31 cellular contexts compared by ENCODE assay signal in genomic region chr4:109592367-109592766, GRCh38. TPM values are rescaled to one million over a fixed set of nuclear protein-coding genes. Genes with fewer than 3 reads are reported as not detected.
DNase-seq lines count a peak whose midpoint lies in the region; ATAC-seq lines count a peak whose summit lies in the region.
"Had no signal": no experiment of that assay in that cellular context is flagged by ENCODE, and none has a peak within 500 bp of the region (broad histone marks: within the 10 kb centered on the region; RNA-seq: fewer than 3 reads in every experiment).

No MANE protein-coding gene starts in this region.

- CTCF ChIA-PET in T-cell (lab: Charles Lee), result no interaction called here

- H3K27me3 Mint-ChIP-seq in stimulated activated naive CD8-positive, alpha-beta T cell treated with anti-CD3 and anti-CD28 coated beads, Interleukin-15, Interleukin-2, amounts not matched to agents 100 ng/mL and 50 ng/mL, for 24 hours, result no peaks in the 10 kb centered on the region
- no peaks in the 10 kb centered on the region for H3K27me3 Mint-ChIP-seq in stimulated activated naive CD8-positive, alpha-beta T cell treated with anti-CD3 and anti-CD28 coated beads, Interleukin-15, amount 100 ng/mL, for 72 hours
- no peaks in the 10 kb centered on the region for H3K27me3 Mint-ChIP-seq in T-cell
- H3K27me3 Mint-ChIP-seq: activated T-cell treated with anti-CD3 and anti-CD28 coated beads, Interleukin-2, amount 50 U/mL, for 24 hours; naive B cell had no signal

- POLR2A ChIA-PET in T-cell (lab: Charles Lee), result interaction anchor here in 1 of 2 donors (0.6 kb wide), 1 partner anchor 17 kb away, joined by 3 read pairs; no protein-coding TSS in a partner anchor

- peaks cover 63% of the 10 kb centered on the region for H3K4me1 Mint-ChIP-seq in stimulated activated naive CD8-positive, alpha-beta T cell treated with anti-CD3 and anti-CD28 coated beads, Interleukin-15, Interleukin-2, amounts not matched to agents 100 ng/mL and 50 ng/mL, for 24 hours (ENCODE audit: low read depth)
- peaks cover 39% of the 10 kb centered on the region for H3K4me1 Mint-ChIP-seq in stimulated activated naive CD8-positive, alpha-beta T cell treated with anti-CD3 and anti-CD28 coated beads, Interleukin-15, amount 100 ng/mL, for 72 hours
- peaks cover 58 to 63% (median 63%) of the 10 kb centered on the region in 3 donors for H3K4me1 Mint-ChIP-seq in T-cell

- DNase-seq in stimulated activated naive CD8-positive, alpha-beta T cell treated with anti-CD3 and anti-CD28 coated beads, Interleukin-15, amount 100 ng/mL, for 72 hours, result no peak
- no peak for DNase-seq in T-cell
- no peak for DNase-seq in NCI-H226
- DNase-seq in germinal center (ENCODE audit: low spot score), result no peak
- no peak for DNase-seq in NCI-H1105 treated with DMSO at 0.1 percent for 48 hours (lab: John Stamatoyannopoulos, UW)
- DNase-seq: activated CD4-positive, alpha-beta T cell treated with anti-CD3 and anti-CD28 coated beads for 4 hours; activated gamma-delta T cell treated with Interleukin-2 at 50 U/mL for 16 hours; activated T-cell treated with anti-CD3 and anti-CD28 coated beads, Interleukin-2, amount 50 U/mL, for 24 hours; amniotic stem cell; brain microvascular endothelial cell; cerebellar nuclear complex; COR-L47; dermis blood vessel endothelial cell; DMS53; endodermal cell; foreskin fibroblast; lower lobe of right lung; midbrain; naive B cell; NCI-H446; NCI-H774; occipital lobe; SHP77 treated with DMSO at 0.1 percent for 48 hours; stimulated activated CD4-positive, alpha-beta T cell treated with anti-CD3 and anti-CD28 coated beads, Interleukin-15, amount 100 ng/mL, for 24 hours; stimulated activated CD4-positive, alpha-beta T cell treated with anti-CD3 and anti-CD28 coated beads, Interleukin-4, amount 100 ng/mL, for 4 hours; trophoblast cell had no signal

- no peak for ATAC-seq in stimulated activated naive CD8-positive, alpha-beta T cell treated with anti-CD3 and anti-CD28 coated beads, Interleukin-15, amount 100 ng/mL, for 72 hours
- ATAC-seq in GM21423 (IDR thresholded peaks at IDR 0.05; ENCODE audit: unreplicated experiment), result peak; percentile 42
- no peak for ATAC-seq in T-cell (replicated peaks in 1 of 4)
- ATAC-seq in GM19035 (IDR thresholded peaks at IDR 0.05; ENCODE audit: unreplicated experiment), result no peak
- ATAC-seq: esophagus mucosa, lower lobe of right lung had no signal

- peak overlapping the region; percentile 24 for H3K27ac Mint-ChIP-seq in stimulated activated naive CD8-positive, alpha-beta T cell treated with anti-CD3 and anti-CD28 coated beads, Interleukin-15, Interleukin-2, amounts not matched to agents 100 ng/mL and 50 ng/mL, for 24 hours
- no peak overlapping the region for H3K27ac Mint-ChIP-seq in stimulated activated naive CD8-positive, alpha-beta T cell treated with anti-CD3 and anti-CD28 coated beads, Interleukin-15, amount 100 ng/mL, for 72 hours
- peak overlapping the region; percentile 57 to 71 for H3K27ac Mint-ChIP-seq in T-cell
- H3K27ac Mint-ChIP-seq: activated T-cell treated with anti-CD3 and anti-CD28 coated beads, Interleukin-2, amount 50 U/mL, for 24 hours; endodermal cell; T-helper 2 cell treated with Interferon-gamma antibody and Interleukin-4, amounts not matched to agents 5 μg/mL and 100 μg/mL, for 36 hours had no signal

- no peaks in the 10 kb centered on the region for H3K36me3 Mint-ChIP-seq in stimulated activated naive CD8-positive, alpha-beta T cell treated with anti-CD3 and anti-CD28 coated beads, Interleukin-15, Interleukin-2, amounts not matched to agents 100 ng/mL and 50 ng/mL, for 24 hours (ENCODE audit: low read depth)
- peaks cover 3% of the 10 kb centered on the region for H3K36me3 Mint-ChIP-seq in T-cell
- H3K36me3 Mint-ChIP-seq: naive B cell had no signal

- no peaks in the 10 kb centered on the region for H3K9me3 Mint-ChIP-seq in stimulated activated naive CD8-positive, alpha-beta T cell treated with anti-CD3 and anti-CD28 coated beads, Interleukin-15, Interleukin-2, amounts not matched to agents 100 ng/mL and 50 ng/mL, for 24 hours
- H3K9me3 Mint-ChIP-seq in stimulated activated naive CD8-positive, alpha-beta T cell treated with anti-CD3 and anti-CD28 coated beads, Interleukin-15, amount 100 ng/mL, for 72 hours, result no peaks in the 10 kb centered on the region
- H3K9me3 Mint-ChIP-seq in T-cell, result no peaks in the 10 kb centered on the region
- H3K9me3 Mint-ChIP-seq: activated T-cell treated with anti-CD3 and anti-CD28 coated beads, Interleukin-2, amount 50 U/mL, for 24 hours; naive B cell; T-helper 2 cell treated with Interferon-gamma antibody and Interleukin-4, amounts not matched to agents 5 μg/mL and 100 μg/mL, for 36 hours had no signal

- no peak overlapping the region for H3K4me3 Mint-ChIP-seq in stimulated activated naive CD8-positive, alpha-beta T cell treated with anti-CD3 and anti-CD28 coated beads, Interleukin-15, Interleukin-2, amounts not matched to agents 100 ng/mL and 50 ng/mL, for 24 hours
- H3K4me3 Mint-ChIP-seq in stimulated activated naive CD8-positive, alpha-beta T cell treated with anti-CD3 and anti-CD28 coated beads, Interleukin-15, amount 100 ng/mL, for 72 hours, result no peak overlapping the region
- no peak overlapping the region for H3K4me3 Mint-ChIP-seq in T-cell
- H3K4me3 Mint-ChIP-seq: activated T-cell treated with anti-CD3 and anti-CD28 coated beads, Interleukin-2, amount 50 U/mL, for 24 hours; endodermal cell; naive B cell; T-helper 2 cell treated with Interferon-gamma antibody and Interleukin-4, amounts not matched to agents 5 μg/mL and 100 μg/mL, for 36 hours had no signal

RNA-seq across cellular contexts. Expression of gene MCUB, which starts 32.3 kb away (rescaled TPM):
- total RNA-seq in T-cell, result 100 to 1,000 TPM in 4 of 5 donors, 10 to 100 TPM in 1; 88.9 to 139 (median 122) TPM

Comparison
In these comparisons a context has a peak if more than half of its experiments do, and no peak if none do; other contexts are left out.
1. H3K27ac Mint-ChIP-seq: peak in stimulated activated naive CD8-positive, alpha-beta T cell treated with anti-CD3 and anti-CD28 coated beads, Interleukin-15, Interleukin-2, amounts not matched to agents 100 ng/mL and 50 ng/mL, for 24 hours (single experiment) and T-cell (2 of 2); none in stimulated activated naive CD8-positive, alpha-beta T cell treated with anti-CD3 and anti-CD28 coated beads, Interleukin-15, amount 100 ng/mL, for 72 hours (0 of 2).